1 cellular context compared by ENCODE assay signal in genomic region chr13:93108111-93108581, GRCh38.
TF ChIP-seq lines count a peak whose summit lies in the region.

No MANE protein-coding gene starts in this region.

TF ChIP-seq in SK-N-SH, 30 proteins besides CTCF, POLR2A, EP300 and RAD21:
- TF ChIP-seq PBX3 (IDR thresholded peaks at IDR 0.05): peak; percentile 35; the same call in 1 of the 2 replicates
- peak; percentile 37; the same call in 1 of the 2 replicates for TF ChIP-seq MEF2A (IDR thresholded peaks at IDR 0.05; ENCODE audit: borderline replicate concordance, low read depth)
- TF ChIP-seq TCF12 (IDR thresholded peaks at IDR 0.05): peak; percentile 65
- 0 out of 2 replicates have a peak, but pooled peaks have one; percentile 16 for TF ChIP-seq FOSL2 (IDR thresholded peaks at IDR 0.05; ENCODE audit: borderline replicate concordance, low read depth)
- peak; percentile 24; the same call in 1 of the 2 replicates for TF ChIP-seq JUND (IDR thresholded peaks at IDR 0.05)
- TF ChIP-seq NFIC (IDR thresholded peaks at IDR 0.05; ENCODE audit: borderline replicate concordance): no peak
- TF ChIP-seq FOXM1 (IDR thresholded peaks at IDR 0.05; ENCODE audit: low read depth): no peak
- peak; percentile 45; the same call in 1 of the 2 replicates for TF ChIP-seq FOXJ3 (CRISPR knock-in tag; IDR thresholded peaks at IDR 0.05)
- TF ChIP-seq SIN3A (IDR thresholded peaks at IDR 0.05; ENCODE audit: borderline replicate concordance, low read depth, low read length): no peak
- peak; percentile 97 for TF ChIP-seq RCOR1 (IDR thresholded peaks at IDR 0.05; ENCODE audit: low read length)
- TF ChIP-seq GATA2 (CRISPR knock-in tag; IDR thresholded peaks at IDR 0.05): peak; percentile 55; the same call in 1 of the 2 replicates
- no peak for TF ChIP-seq RFX5 (IDR thresholded peaks at IDR 0.05; ENCODE audit: low read length)
- peak; percentile 53; the same call in 1 of the 2 replicates for TF ChIP-seq TEAD4 (IDR thresholded peaks at IDR 0.05; ENCODE audit: borderline replicate concordance, insufficient read depth)
- TF ChIP-seq USF1 (IDR thresholded peaks at IDR 0.05; ENCODE audit: borderline replicate concordance, low read depth): no peak
- TF ChIP-seq RXRA (IDR thresholded peaks at IDR 0.05; ENCODE audit: borderline replicate concordance, low read depth): no peak
- peak; percentile 44; the same call in 1 of the 2 replicates for TF ChIP-seq POLR2AphosphoS5 (IDR thresholded peaks at IDR 0.05; ENCODE audit: low read depth, low read length)
- peak; percentile 78 for TF ChIP-seq CHD2 (IDR thresholded peaks at IDR 0.05; ENCODE audit: low read length, partially characterized antibody)
